1 cellular context compared by ENCODE assay signal in genomic region chr20:4830212-4830607, GRCh38.
TF ChIP-seq lines count a peak whose summit lies in the region.

No MANE protein-coding gene starts in this region.

TF ChIP-seq in K562, 482 proteins besides CTCF, POLR2A, EP300 and RAD21:
- no peak for TF ChIP-seq KLF10 (CRISPR knock-in tag; IDR thresholded peaks at IDR 0.05)
- no peak for TF ChIP-seq PBX2 (CRISPR knock-in tag; IDR thresholded peaks at IDR 0.05; ENCODE audit: low read depth)
- TF ChIP-seq PBX2 (tag; conservative IDR thresholded peaks at IDR 0.05; ENCODE audit: low read depth) = 0 out of 2 replicates have a peak, but pooled peaks have one; percentile 29
TF ChIP-seq in K562: peak in this region for 1.
